Comparison of ENCODE assay signal across 13 cellular contexts in the genomic region with DNA sequence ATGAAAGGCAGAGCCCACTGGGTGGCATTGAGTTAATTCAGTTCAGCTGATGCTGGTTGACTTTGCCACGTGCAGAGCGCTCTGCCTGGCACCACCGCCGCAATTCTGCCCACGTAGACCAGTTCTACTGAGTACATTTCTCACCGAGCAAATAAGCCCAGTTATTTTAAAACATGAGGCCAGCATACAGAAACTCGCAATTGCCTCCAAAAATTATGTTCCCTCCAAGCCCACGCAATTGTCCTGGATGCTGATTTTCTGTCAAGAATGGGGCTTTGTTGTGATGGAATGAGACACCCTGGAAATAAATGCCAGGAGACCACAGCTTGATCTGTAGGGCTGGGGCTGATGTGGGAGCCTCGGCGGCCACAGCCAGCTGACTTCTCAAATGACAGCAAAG.
"Had no signal": no experiment of that assay in that cellular context is flagged by ENCODE, and none has a peak within 500 bp of the region (broad histone marks: within the 10 kb centered on the region; RNA-seq: fewer than 3 reads in every experiment).

No MANE protein-coding gene starts in this region.

- H3K4me3 ChIP-seq: adrenal gland, left ventricle myocardium inferior, psoas muscle, thoracic aorta had no signal

- H3K27ac ChIP-seq: adrenal gland, left ventricle myocardium inferior, neutrophil, psoas muscle, thoracic aorta had no signal

- ATAC-seq: esophagus mucosa; naive thymus-derived CD4-positive, alpha-beta T cell; psoas muscle; WTC11 had no signal

- DNase-seq: activated CD4-positive, alpha-beta T cell treated with anti-CD3 and anti-CD28 coated beads, Interleukin-2, amount 10 ng/mL, durations not matched to agents 24 days and 14 days; activated naive CD4-positive, alpha-beta T cell treated with anti-CD3 and anti-CD28 coated beads, Interleukin-2, amount 10 ng/mL, durations not matched to agents 7 days and 5 days; activated T-cell treated with anti-CD3 and anti-CD28 coated beads for 4 hours; adrenal gland; dermis blood vessel endothelial cell; left ventricle myocardium inferior; naive thymus-derived CD4-positive, alpha-beta T cell; psoas muscle; stimulated activated CD4-positive, alpha-beta T cell treated with anti-CD3 and anti-CD28 coated beads, Interleukin-4, amount 100 ng/mL, for 1 hour had no signal
